In genomic region chr10:63977329-63977923, GRCh38 we compare ENCODE assay signal across 8 cellular contexts.
A peak's percentile ranks its signal among the peaks of the same experiment; 100 is the strongest.
DNase-seq lines count a peak whose midpoint lies in the region; FAIRE-seq and TF ChIP-seq lines count a peak whose summit lies in the region.

No MANE protein-coding gene starts in this region.

- TF ChIP-seq POLR2A in NB4 (IDR thresholded peaks at IDR 0.05; ENCODE audit: extremely low read depth, insufficient read length) = no peak

- no peak overlapping the region for H3K9ac ChIP-seq in kidney (ENCODE audit: low read length in 2 of 2)

- TF ChIP-seq CTCF in GM12864 (IDR thresholded peaks at IDR 0.05; ENCODE audit: low read depth, low read length, missing control alignments) = peak; percentile 74
- peak; percentile 81 for TF ChIP-seq CTCF in NB4 (IDR thresholded peaks at IDR 0.05; ENCODE audit: low read depth, low read length)
- peak; percentile 58 for TF ChIP-seq CTCF in astrocyte of the spinal cord (IDR thresholded peaks at IDR 0.05; ENCODE audit: low read depth, low read length)
- TF ChIP-seq CTCF in kidney (IDR thresholded peaks at IDR 0.05; ENCODE audit: borderline replicate concordance, extremely low read depth, insufficient read depth) = peak; percentile 52

- H3K4me3 ChIP-seq in GM12864 (ENCODE audit: low read depth, low read length) = no peak overlapping the region
- H3K4me3 ChIP-seq in NB4 (ENCODE audit: low read depth, low read length) = no peak overlapping the region
- no peak overlapping the region for H3K4me3 ChIP-seq in astrocyte of the spinal cord (ENCODE audit: low read depth, low read length)
- H3K4me3 ChIP-seq in kidney (ENCODE audit: low read length in 2 of 2) = no peak overlapping the region

- H3K9me3 ChIP-seq in kidney (ENCODE audit: control insufficient read depth in 1 of 2, low read length in 2 of 2) = no peaks in the 10 kb centered on the region

- no peaks in the 10 kb centered on the region for H3K4me1 ChIP-seq in kidney (ENCODE audit: control insufficient read depth in 1 of 2, insufficient read depth in 1 of 2, low read depth in 1 of 2, low read length in 2 of 2)

- CTCF ChIA-PET in HEK293T (lab: Yijun Ruan, JAX) = interaction anchor here (0.5 to 1.8 kb wide), 16 partner anchors 9 to 463 kb away, joined by 3 to 29 read pairs (median 4); no protein-coding TSS in a partner anchor

- in situ Hi-C loops in astrocyte of the spinal cord (cut with HindIII; ENCODE audit: low sequenced_read_pairs) = no loop called here

- POLR2A ChIA-PET in HEK293T (lab: Yijun Ruan, JAX) = no interaction called here

- no peak overlapping the region for H3K27ac ChIP-seq in kidney (ENCODE audit: low read depth in 2 of 2, low read length in 2 of 2)

- FAIRE-seq in kidney (lab: Jason Lieb, UNC) = no peak
- peak; percentile 65 for FAIRE-seq in urothelium cell line (lab: Jason Lieb, UNC)

- H3K36me3 ChIP-seq in kidney (ENCODE audit: control insufficient read depth in 1 of 2, insufficient read depth in 2 of 2, low read length in 2 of 2) = no peaks in the 10 kb centered on the region

- peak; percentile 54 for DNase-seq in AG08395 (ENCODE audit: low spot score)
- DNase-seq in GM12864 (ENCODE audit: low read depth) = peak; percentile 24
- peak; percentile 69 for DNase-seq in HEK293T (ENCODE audit: extremely low spot score)
- peak; percentile 62 for DNase-seq in NB4 (ENCODE audit: low read depth)
- peak; percentile 9 for DNase-seq in astrocyte of the spinal cord (ENCODE audit: low read depth, low spot score)
- DNase-seq in kidney = no peak
- DNase-seq in urothelium cell line (ENCODE audit: low spot score) = peak; percentile 72
- DNase-seq in NCI-H187 (lab: John Stamatoyannopoulos, UW) = no peak

- intact Hi-C loops in kidney (cut with DNase I) = no loop called here

TF ChIP-seq in HEK293T, 16 proteins besides CTCF, POLR2A, EP300 and RAD21:
- TF ChIP-seq PKNOX1 (IDR thresholded peaks at IDR 0.05) = peak; percentile 65
- TF ChIP-seq NFRKB (IDR thresholded peaks at IDR 0.05) = no peak

Comparison
In these comparisons a context has a peak if more than half of its experiments do, and no peak if none do; other contexts are left out.
1. DNase-seq: peak in AG08395 (single experiment), GM12864 (single experiment), HEK293T (single experiment), NB4 (single experiment), astrocyte of the spinal cord (single experiment) and urothelium cell line (single experiment); none in kidney (single experiment) and NCI-H187 (0 of 2).
2. Peak in every context shown above with its lines, with median percentiles within 50 percentile points of each other: CTCF ChIP-seq.